In the genomic region with DNA sequence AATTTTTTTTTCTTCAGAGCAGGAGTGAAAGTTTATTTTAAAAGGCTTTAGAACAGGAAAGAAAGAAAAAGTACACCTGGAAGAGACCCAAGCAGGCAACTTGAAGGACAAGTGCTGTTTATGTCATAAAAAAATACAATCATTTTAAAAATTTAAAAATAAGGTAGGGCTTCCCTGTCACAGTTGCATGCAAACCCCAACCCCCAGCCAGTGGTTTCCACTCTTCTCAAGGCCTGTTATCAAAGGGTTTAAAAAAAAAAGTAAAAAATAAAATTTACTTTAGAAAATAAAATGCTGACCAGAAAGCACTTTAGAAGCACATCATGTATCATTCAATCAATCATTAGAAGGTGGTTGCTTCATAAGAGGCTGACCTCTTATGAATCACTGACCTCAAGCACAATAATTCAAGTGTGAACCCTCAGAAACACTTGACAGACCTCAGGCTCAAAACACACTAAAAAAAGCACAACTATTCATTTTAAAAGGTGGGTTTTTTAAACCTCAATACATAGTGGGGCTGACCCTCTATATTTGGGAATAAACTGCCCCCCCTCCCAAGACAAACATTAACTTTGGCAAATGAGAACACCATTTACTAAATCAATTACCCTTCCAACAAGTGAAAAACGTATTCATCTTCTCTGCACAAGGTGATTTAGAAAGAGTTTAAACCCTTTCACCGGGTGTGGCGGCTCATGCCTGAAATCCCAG, we compare ENCODE assay signal across 11 cellular contexts. TPM values are rescaled to one million over a fixed set of nuclear protein-coding genes. Genes with fewer than 3 reads are reported as not detected.
DNase-seq lines count a peak whose midpoint lies in the region; ATAC-seq lines count a peak whose summit lies in the region.
"Had no signal": no experiment of that assay in that cellular context is flagged by ENCODE, and none has a peak within 500 bp of the region (broad histone marks: within the 10 kb centered on the region; RNA-seq: fewer than 3 reads in every experiment).

No MANE protein-coding gene starts in this region.

- peak; percentile 54 for DNase-seq in COLO829 (ENCODE audit: low spot score)
- DNase-seq in HCEC 1CT, result peak; percentile 67
- no peak for DNase-seq in T-helper 17 cell
- DNase-seq in naive B cell, result no peak
- no peak for DNase-seq in cerebellar cortex (ENCODE audit: low spot score)
- no peak for DNase-seq in NCI-H1092 treated with DMSO at 0.1 percent for 48 hours (lab: John Stamatoyannopoulos, UW)
- DNase-seq in mesenteric fat pad (ENCODE audit: low spot score), result no peak
- DNase-seq in inferior parietal cortex (ENCODE audit: extremely low spot score), result no peak
- DNase-seq: aorta; stimulated activated CD4-positive, alpha-beta T cell treated with anti-CD3 and anti-CD28 coated beads, Interleukin-4, amount 100 ng/mL, for 1 hour; T-cell had no signal

- no peaks in the 10 kb centered on the region for H3K27me3 Mint-ChIP-seq in T-helper 17 cell
- no peaks in the 10 kb centered on the region for H3K27me3 Mint-ChIP-seq in naive B cell
- H3K27me3 Mint-ChIP-seq: T-cell had no signal

- H3K4me3 Mint-ChIP-seq in T-helper 17 cell (no peak overlapping the region), naive B cell (peak overlapping the region in 5 of 8 donors; percentile 33 to 68 (median 47))
- H3K4me3 Mint-ChIP-seq: T-cell had no signal

- no peaks in the 10 kb centered on the region for H3K9me3 Mint-ChIP-seq in naive B cell
- H3K9me3 Mint-ChIP-seq: T-cell had no signal

- peaks cover 20% of the 10 kb centered on the region for H3K4me1 Mint-ChIP-seq in T-helper 17 cell
- peaks cover 25 to 68% (median 38%) of the 10 kb centered on the region in 3 donors for H3K4me1 Mint-ChIP-seq in naive B cell

- H3K9me3 ChIP-seq in T-helper 17 cell (ENCODE audit: control insufficient read depth, low read length, poor library complexity, severe bottlenecking), result no peaks in the 10 kb centered on the region

- H3K27ac Mint-ChIP-seq in T-helper 17 cell (peak overlapping the region; percentile 19), naive B cell (peak overlapping the region in 3 of 6 donors; percentile 78 to 79 (median 78))

- no peaks in the 10 kb centered on the region for H3K36me3 Mint-ChIP-seq in T-helper 17 cell (ENCODE audit: low read depth)
- H3K36me3 Mint-ChIP-seq in naive B cell, result no peaks in the 10 kb centered on the region

- no peak for ATAC-seq in T-helper 17 cell
- no peak for ATAC-seq in naive B cell (ENCODE audit: low read depth in 2 of 2)
- ATAC-seq: T-cell had no signal

RNA-seq across cellular contexts. Expression of gene ILRUN, which starts 15.6 kb away (rescaled TPM):
- total RNA-seq in T-helper 17 cell (10 to 100 TPM; 55.9 to 64.4 TPM), mesenteric fat pad (85.3 TPM)
- polyA plus RNA-seq in naive B cell (ENCODE audit: low read depth in 6 of 6), result 10 to 100 TPM; 23.8 to 33.2 (median 27.3) TPM

Comparison
In these comparisons a context has a peak if more than half of its experiments do, and no peak if none do; other contexts are left out.
1. DNase-seq: peak in COLO829 (single experiment) and HCEC 1CT (single experiment); none in T-helper 17 cell (0 of 3), naive B cell (single experiment), cerebellar cortex (single experiment), NCI-H1092 treated with DMSO at 0.1 percent for 48 hours (single experiment), mesenteric fat pad (single experiment) and inferior parietal cortex (single experiment).